18 cellular contexts compared by ENCODE assay signal in genomic region chr12:26177303-26177702, GRCh38. TPM values are rescaled to one million over a fixed set of nuclear protein-coding genes. Genes with fewer than 3 reads are reported as not detected.
DNase-seq lines count a peak whose midpoint lies in the region; ATAC-seq, FAIRE-seq and TF ChIP-seq lines count a peak whose summit lies in the region.
"Had no signal": no experiment of that assay in that cellular context is flagged by ENCODE, and none has a peak within 500 bp of the region (broad histone marks: within the 10 kb centered on the region; RNA-seq: fewer than 3 reads in every experiment).

No MANE protein-coding gene starts in this region.

- no peak for TF ChIP-seq POLR2A in GM12892 (IDR thresholded peaks at IDR 0.05; ENCODE audit: low read depth, low read length)

- intact Hi-C loops in PC-3 (cut with micrococcal nuclease), result no loop called here

- DNase-seq in GM12892 (ENCODE audit: insufficient read length) (no peak), PC-3 (peak; percentile 45), cerebellar nuclear complex (lab: John Stamatoyannopoulos, UW) (no peak), type B pancreatic cell (ENCODE audit: extremely low spot score, unreplicated experiment) (no peak), RCC 7860 (ENCODE audit: low spot score) (no peak), NCI-H82 (lab: John Stamatoyannopoulos, UW) (no peak)
- DNase-seq: activated CD8-positive, alpha-beta memory T cell treated with anti-CD3 and anti-CD28 coated beads for 24 hours; COR-L47; GM23248; left ventricle myocardium superior; NCI-H526 treated with DMSO at 0.1 percent for 48 hours; PC-9; T-helper 9 cell had no signal

- H3K27me3 Mint-ChIP-seq in type B pancreatic cell, result peaks cover 43% of the 10 kb centered on the region

- FAIRE-seq in GM12892 (lab: Jason Lieb, UNC) (peak; percentile 79), RCC 7860 (lab: Jason Lieb, UNC) (no peak)

- H3K36me3 ChIP-seq in PC-3 (ENCODE audit: low read depth, low read length), result no peaks in the 10 kb centered on the region
- no peaks in the 10 kb centered on the region for H3K36me3 ChIP-seq in mucosa of rectum (ENCODE audit: control insufficient read depth in 2 of 2, insufficient read depth in 2 of 2, low read length in 2 of 2)
- H3K36me3 ChIP-seq: esophagus muscularis mucosa had no signal

- no peaks in the 10 kb centered on the region for H3F3A ChIP-seq in PC-3 (ENCODE audit: low read length, unreplicated experiment)

- no peaks in the 10 kb centered on the region for H3K9me2 ChIP-seq in PC-3 (replicated peaks; ENCODE audit: low read length)

- no TSS peak for BruUV-seq in PC-3 (replicated peaks; lab: Mats Ljungman, UMichigan)

- no peak overlapping the region for H2AFZ ChIP-seq in PC-3 (ENCODE audit: low read length)
- H2AFZ ChIP-seq: GM23248, PC-9 had no signal

- H3K79me2 ChIP-seq in PC-3 (ENCODE audit: low read length), result no peaks in the 10 kb centered on the region

- H3K4me1 Mint-ChIP-seq in type B pancreatic cell (ENCODE audit: unreplicated experiment), result no peaks in the 10 kb centered on the region

- ATAC-seq in HG02642 (IDR thresholded peaks at IDR 0.05; ENCODE audit: poor library complexity, unreplicated experiment), result peak; percentile 76
- ATAC-seq in PC-3, result peak; percentile 54
- ATAC-seq: left ventricle myocardium superior, sciatic nerve had no signal

- H3K27ac Mint-ChIP-seq in type B pancreatic cell, result no peak overlapping the region

- no peaks in the 10 kb centered on the region for H3K9me3 ChIP-seq in PC-3 (ENCODE audit: low read length)
- no peaks in the 10 kb centered on the region for H3K9me3 ChIP-seq in mucosa of rectum (ENCODE audit: control insufficient read depth in 2 of 2, low read length in 2 of 2)
- H3K9me3 ChIP-seq: esophagus muscularis mucosa had no signal

- H3K9me3 Mint-ChIP-seq in type B pancreatic cell, result no peaks in the 10 kb centered on the region

- H3K9ac ChIP-seq in PC-3 (ENCODE audit: low read length), result no peak overlapping the region
- peak overlapping the region in 1 of 2 donors; percentile 26 for H3K9ac ChIP-seq in mucosa of rectum (ENCODE audit: low read depth in 1 of 2, low read length in 2 of 2)
- H3K9ac ChIP-seq: GM23248, KMS-11 had no signal

- no peaks in the 10 kb centered on the region for H3K36me3 Mint-ChIP-seq in type B pancreatic cell

- H3K4me1 ChIP-seq in PC-3 (ENCODE audit: insufficient read depth, low read length) (peaks cover 8% of the 10 kb centered on the region; the same call in 1 of the 2 replicates), mucosa of rectum (ENCODE audit: control insufficient read depth in 2 of 2, insufficient read depth in 2 of 2, low read length in 2 of 2) (peaks cover 9 to 26% of the 10 kb centered on the region in 2 donors)
- H3K4me1 ChIP-seq: esophagus muscularis mucosa had no signal

- POLR2A ChIA-PET in PC-3 (lab: Charles Lee; ENCODE audit: unreplicated experiment), result interaction anchor here (0.6 to 1.1 kb wide), 2 partner anchors 97 to 854 kb away, joined by 3 to 4 read pairs; no protein-coding TSS in a partner anchor

- no peak for TF ChIP-seq CTCF in PC-3 (conservative IDR thresholded peaks at IDR 0.05; ENCODE audit: low read depth, low read length)
- TF ChIP-seq CTCF in type B pancreatic cell (conservative IDR thresholded peaks at IDR 0.05), result no peak

- no peak overlapping the region for H3K4me3 Mint-ChIP-seq in type B pancreatic cell

- CTCF ChIA-PET in PC-3 (lab: Charles Lee), result no interaction called here

- no peaks in the 10 kb centered on the region for H4K20me1 ChIP-seq in PC-3 (ENCODE audit: low read length)

- no peak overlapping the region for H3K4me2 ChIP-seq in PC-3 (ENCODE audit: low read length)
- H3K4me2 ChIP-seq: KMS-11, PC-9 had no signal

- H3K27ac ChIP-seq in PC-3 (ENCODE audit: low read length) (no peak overlapping the region), mucosa of rectum (ENCODE audit: low read depth in 2 of 2, low read length in 2 of 2) (peak overlapping the region; percentile 71 to 85)
- H3K27ac ChIP-seq: esophagus muscularis mucosa, GM23248, KMS-11, PC-9 had no signal

- H3K27me3 ChIP-seq in PC-3 (ENCODE audit: low read length), result no peaks in the 10 kb centered on the region
- no peaks in the 10 kb centered on the region for H3K27me3 ChIP-seq in mucosa of rectum (ENCODE audit: control insufficient read depth in 2 of 2, insufficient read depth in 2 of 2, low read length in 2 of 2)
- H3K27me3 ChIP-seq: esophagus muscularis mucosa had no signal

- no peak overlapping the region for H3K4me3 ChIP-seq in PC-3 (ENCODE audit: low read length)
- peak overlapping the region; percentile 18 to 56 for H3K4me3 ChIP-seq in mucosa of rectum (ENCODE audit: low read length in 2 of 2)
- H3K4me3 ChIP-seq: esophagus muscularis mucosa, GM23248, PC-9 had no signal

RNA-seq across cellular contexts. Expression of gene SSPN, which starts 18.1 kb away (rescaled TPM):
- 0.47 TPM for polyA plus RNA-seq in GM12892 (2012; ENCODE audit: missing spikeins)
- total RNA-seq in PC-3 (2014; rRNA removed) (11.2 and 11.9 TPM in 2 replicates), type B pancreatic cell (ENCODE audit: low replicate concordance) (2.9 and 11.3 TPM in 2 replicates)

RNA-seq across cellular contexts. Expression of gene BHLHE41, which starts 52.5 kb away (rescaled TPM):
- 1.5 TPM for polyA plus RNA-seq in GM12892 (2012; ENCODE audit: missing spikeins)
- total RNA-seq in PC-3 (2014; rRNA removed), result 77.6 and 81.0 TPM in 2 replicates
- total RNA-seq in type B pancreatic cell (ENCODE audit: low replicate concordance), result 5.8 and 12.5 TPM in 2 replicates
